Comparison of ENCODE assay signal across 29 cellular contexts in genomic region chr9:102506391-102506790, GRCh38.
"Had no signal": no experiment of that assay in that cellular context is flagged by ENCODE, and none has a peak within 500 bp of the region (broad histone marks: within the 10 kb centered on the region; RNA-seq: fewer than 3 reads in every experiment).

No MANE protein-coding gene starts in this region.

- H3K9ac ChIP-seq: KMS-11 had no signal

- H3K4me1 ChIP-seq: SJCRH30 had no signal

- H3K27me3 ChIP-seq: SJCRH30 had no signal

- DNase-seq: Karpas-422, KBM-7, NCI-H1048, NCI-H1092 treated with DMSO at 0.1 percent for 48 hours, NCI-H1105 treated with DMSO at 0.1 percent for 48 hours, NCI-H1436, NCI-H146, NCI-H1694, NCI-H187, NCI-H1930, NCI-H2029 treated with DMSO at 0.1 percent for 48 hours, NCI-H2081 treated with DMSO at 0.1 percent for 48 hours, NCI-H2107, NCI-H2171, NCI-H226, NCI-H446 treated with DMSO at 0.1 percent for 48 hours, NCI-H510A, NCI-H524, NCI-H526, NCI-H69, NCI-H748 treated with DMSO at 0.1 percent for 48 hours, NCI-H82, PC-9, SHP77, SIG-M5, SJCRH30 had no signal

- H3K36me3 ChIP-seq: SJCRH30 had no signal

- H3K27ac ChIP-seq: KMS-11, PC-9, RWPE1, SJCRH30, SK-N-MC had no signal

- H3K4me2 ChIP-seq: KMS-11, PC-9 had no signal

- H3K9me3 ChIP-seq: SJCRH30 had no signal

- H3K4me3 ChIP-seq: PC-9, SJCRH30, SK-N-MC had no signal

- H2AFZ ChIP-seq: PC-9 had no signal
